9 cellular contexts compared by ENCODE assay signal in the genomic region with DNA sequence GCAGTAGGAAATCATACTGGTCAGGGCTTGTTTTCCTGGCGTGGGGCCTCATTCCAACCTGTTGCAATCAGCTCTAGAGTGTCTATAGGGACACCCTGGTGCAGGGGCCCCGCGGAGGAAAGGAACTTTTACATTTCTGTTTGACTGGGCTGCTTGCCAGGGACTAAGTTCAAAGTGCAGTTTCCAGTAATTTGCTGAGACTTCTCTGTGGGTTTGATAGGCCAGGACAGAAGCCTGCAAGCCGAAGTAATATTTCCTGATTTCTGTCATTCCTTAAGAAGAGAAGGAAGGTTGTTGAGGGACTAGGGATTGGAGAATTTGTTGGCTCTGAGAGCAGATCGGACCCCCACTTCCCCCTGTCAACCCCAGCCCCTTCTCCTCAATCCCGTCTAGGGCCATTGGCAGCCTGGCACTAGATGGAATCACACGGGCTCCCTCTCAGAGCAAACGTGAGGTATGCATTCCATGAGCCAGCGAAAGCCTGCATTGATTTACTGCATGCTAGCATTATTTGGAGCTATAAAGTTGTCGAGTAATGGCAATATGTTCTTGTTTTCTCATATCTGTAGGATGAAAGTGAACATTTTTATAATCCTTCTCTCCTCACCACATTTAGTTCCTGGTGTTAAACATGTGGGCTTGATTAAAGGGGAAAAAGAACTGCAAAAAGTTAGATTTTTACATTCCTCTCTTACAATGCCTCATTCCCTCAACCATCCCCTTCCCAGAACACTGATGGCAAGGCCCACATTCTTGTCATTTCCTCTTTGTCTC.
DNase-seq lines count a peak whose midpoint lies in the region; ATAC-seq, FAIRE-seq and TF ChIP-seq lines count a peak whose summit lies in the region.
"Had no signal": no experiment of that assay in that cellular context is flagged by ENCODE, and none has a peak within 500 bp of the region (broad histone marks: within the 10 kb centered on the region; RNA-seq: fewer than 3 reads in every experiment).

No MANE protein-coding gene starts in this region.

- intact Hi-C loops in endothelial cell of umbilical vein (cut with micrococcal nuclease) (loop anchor here (1.0 to 10.0 kb wide), 7 partner anchors 49 to 707 kb away; no protein-coding TSS in a partner anchor), mucosa of descending colon (cut with DNase I, micrococcal nuclease) (no loop called here)

- dilution Hi-C loops in endothelial cell of umbilical vein (cut with MboI; ENCODE audit: extremely low pct_ligation_motif_present, low sequenced_read_pairs): no loop called here

- POLR2A ChIA-PET in endothelial cell of umbilical vein (lab: Charles Lee): no interaction called here

- H3K4me3 ChIP-seq in endothelial cell of umbilical vein (replicated peaks in 1 of 3; ENCODE audit: insufficient read depth in 1 of 3, low read depth in 1 of 3, low read length in 3 of 3) (no peak overlapping the region), mucosa of descending colon (no peak overlapping the region)
- H3K4me3 ChIP-seq: GM12878 had no signal

- peak overlapping the region; percentile 39 for H3K4me2 ChIP-seq in endothelial cell of umbilical vein (ENCODE audit: insufficient read depth, low read length)

- H3K9me3 ChIP-seq in endothelial cell of umbilical vein (replicated peaks; ENCODE audit: control insufficient read depth, insufficient read depth, low read length) (no peaks in the 10 kb centered on the region), mucosa of descending colon (no peaks in the 10 kb centered on the region)

- H3K9ac ChIP-seq in endothelial cell of umbilical vein (replicated peaks; ENCODE audit: extremely low read depth, insufficient read depth, low read length): peak overlapping the region; percentile 2

- no peak for TF ChIP-seq CTCF in endothelial cell of umbilical vein (IDR thresholded peaks at IDR 0.05; ENCODE audit: extremely low read depth in 1 of 2, insufficient read depth in 1 of 2, low read depth in 1 of 2, low read length in 2 of 2)
- TF ChIP-seq CTCF in mucosa of descending colon (IDR thresholded peaks at IDR 0.05): no peak

- H3K27ac ChIP-seq in endothelial cell of umbilical vein (ENCODE audit: insufficient read depth, low read depth, low read length): no peak overlapping the region

- FAIRE-seq in endothelial cell of umbilical vein (lab: Jason Lieb, UNC): peak; percentile 98
- FAIRE-seq: GM12878 had no signal

- peak; percentile 90 for ATAC-seq in mucosa of descending colon
- ATAC-seq in HG02610 (IDR thresholded peaks at IDR 0.05; ENCODE audit: unreplicated experiment): no peak
- ATAC-seq: GM12878 had no signal

- DNase-seq in C1 segment of cervical spinal cord (lab: John Stamatoyannopoulos, UW): peak in 9 of 14 donors; percentile 2 to 59 (median 23)
- DNase-seq in NCI-H69 (lab: John Stamatoyannopoulos, UW): peak; percentile 86
- DNase-seq in endothelial cell of umbilical vein (ENCODE audit: low read depth, low spot score): peak; percentile 97
- DNase-seq in mucosa of descending colon: peak; percentile 83 to 94 (median 87)
- no peak for DNase-seq in ecto neural progenitor cell (ENCODE audit: low spot score)
- no peak for DNase-seq in GM19238 (ENCODE audit: insufficient read length, low spot score)
- no peak for DNase-seq in T-helper 2 cell

- TF ChIP-seq POLR2A in endothelial cell of umbilical vein (IDR thresholded peaks at IDR 0.05; ENCODE audit: low read depth, low read length): no peak

- H3K4me1 ChIP-seq in endothelial cell of umbilical vein (ENCODE audit: control insufficient read depth, extremely low read depth, insufficient read depth, low read length) (peaks cover 29% of the 10 kb centered on the region), mucosa of descending colon (ENCODE audit: low read depth) (peaks cover 32% of the 10 kb centered on the region)

- H3K36me3 ChIP-seq in endothelial cell of umbilical vein (ENCODE audit: control insufficient read depth in 2 of 2, extremely low read depth in 1 of 2, insufficient read depth in 2 of 2, low read length in 2 of 2) (no peaks in the 10 kb centered on the region), mucosa of descending colon (ENCODE audit: low read depth) (no peaks in the 10 kb centered on the region)

- BruUV-seq in endothelial cell of umbilical vein (replicated peaks; lab: Mats Ljungman, UMichigan): no TSS peak

- peaks cover 30 to 48% of the 10 kb centered on the region in 2 experiments for H3K27me3 ChIP-seq in endothelial cell of umbilical vein (ENCODE audit: control insufficient read depth in 2 of 2, insufficient read depth in 2 of 2, low read length in 2 of 2)

- H2AFZ ChIP-seq in endothelial cell of umbilical vein (ENCODE audit: low read depth, low read length): no peak overlapping the region

- H4K20me1 ChIP-seq in endothelial cell of umbilical vein (replicated peaks; ENCODE audit: control insufficient read depth, extremely low read depth, insufficient read depth, low read length): no peaks in the 10 kb centered on the region

- CTCF ChIA-PET in endothelial cell of umbilical vein (lab: Charles Lee): interaction anchor here (1.0 to 1.8 kb wide), 7 partner anchors 9 to 451 kb away, joined by 3 to 24 read pairs (median 4); no protein-coding TSS in a partner anchor

- no peaks in the 10 kb centered on the region for H3K79me2 ChIP-seq in endothelial cell of umbilical vein (ENCODE audit: control insufficient read depth, insufficient read depth, low read length)

- no peaks in the 10 kb centered on the region for H3K9me1 ChIP-seq in endothelial cell of umbilical vein (replicated peaks; ENCODE audit: control insufficient read depth, extremely low read depth, insufficient read depth, low read length)

TF ChIP-seq in endothelial cell of umbilical vein, 7 proteins besides CTCF, POLR2A, EP300 and RAD21:
- TF ChIP-seq, protein P1, sequence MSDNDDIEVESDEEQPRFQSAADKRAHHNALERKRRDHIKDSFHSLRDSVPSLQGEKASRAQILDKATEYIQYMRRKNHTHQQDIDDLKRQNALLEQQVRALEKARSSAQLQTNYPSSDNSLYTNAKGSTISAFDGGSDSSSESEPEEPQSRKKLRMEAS (IDR thresholded peaks at IDR 0.05; ENCODE audit: insufficient read depth, insufficient read length): no peak
- TF ChIP-seq GATA2 (IDR thresholded peaks at IDR 0.05; ENCODE audit: insufficient read depth, insufficient read length, low read depth, low read length): peak; percentile 67
- TF ChIP-seq POLR2AphosphoS5 (IDR thresholded peaks at IDR 0.05; ENCODE audit: insufficient read depth, low read depth, low read length): peak; percentile 96

Comparison
In these comparisons a context has a peak if more than half of its experiments do, and no peak if none do; other contexts are left out.
1. DNase-seq: peak in C1 segment of cervical spinal cord (9 of 14), NCI-H69 (single experiment), endothelial cell of umbilical vein (single experiment) and mucosa of descending colon (3 of 3); none in ecto neural progenitor cell (single experiment), GM19238 (single experiment) and T-helper 2 cell (0 of 5).